1 cellular context compared by ENCODE assay signal in genomic region chr22:31399211-31400022, GRCh38.
A peak's percentile ranks its signal among the peaks of the same experiment; 100 is the strongest.
TF ChIP-seq lines count a peak whose summit lies in the region.

DRG1 (plus strand) TSS chr22:31399604; CDS start chr22:31399684, 80 bp downstream.

TF ChIP-seq in K562, 482 proteins besides CTCF, POLR2A, EP300 and RAD21 (continued from another document and continues in another):
- TF ChIP-seq ZKSCAN1 (IDR thresholded peaks at IDR 0.05; ENCODE audit: low read depth, low read length) = no peak
- peak; percentile 95 for TF ChIP-seq PHF8 (IDR thresholded peaks at IDR 0.05; ENCODE audit: borderline replicate concordance, low read length)
- no peak for TF ChIP-seq ZNF224 (CRISPR knock-in tag; IDR thresholded peaks at IDR 0.05)
- TF ChIP-seq ZNF592 (IDR thresholded peaks at IDR 0.05) = 0 out of 2 replicates have a peak, but pooled peaks have one; percentile 18
- no peak for TF ChIP-seq BRD9 (IDR thresholded peaks at IDR 0.05; ENCODE audit: low read depth, partially characterized antibody)
- no peak for TF ChIP-seq ARID4B (CRISPR knock-in tag; IDR thresholded peaks at IDR 0.05)
- TF ChIP-seq VEZF1 (CRISPR knock-in tag; IDR thresholded peaks at IDR 0.05) = peak; percentile 86
- no peak for TF ChIP-seq ZNF3 (CRISPR knock-in tag; IDR thresholded peaks at IDR 0.05)
- TF ChIP-seq CREB1 (IDR thresholded peaks at IDR 0.05) = peak; percentile 53
- TF ChIP-seq CREB1 (CRISPR knock-in tag; IDR thresholded peaks at IDR 0.05) = peak; percentile 60; the same call in 1 of the 2 replicates
- TF ChIP-seq ZNF696 (CRISPR knock-in tag; conservative IDR thresholded peaks at IDR 0.05) = no peak
- no peak for TF ChIP-seq CHAMP1 (IDR thresholded peaks at IDR 0.05)
- no peak for TF ChIP-seq HMBOX1 (IDR thresholded peaks at IDR 0.05)
- TF ChIP-seq THRAP3 (IDR thresholded peaks at IDR 0.05; ENCODE audit: borderline replicate concordance) = no peak
- peak; percentile 42; the same call in 1 of the 2 replicates for TF ChIP-seq CREM (IDR thresholded peaks at IDR 0.05; ENCODE audit: low read depth)
- no peak for TF ChIP-seq ZNF512 (tag; IDR thresholded peaks at IDR 0.05)
- TF ChIP-seq MLLT1 (IDR thresholded peaks at IDR 0.05) = no peak; a peak in 1 of 4 replicates
- TF ChIP-seq ZSCAN29 (IDR thresholded peaks at IDR 0.05) = no peak
- TF ChIP-seq ZNF609 (CRISPR knock-in tag; IDR thresholded peaks at IDR 0.05; ENCODE audit: borderline replicate concordance) = no peak
- TF ChIP-seq TSC22D4 (tag; IDR thresholded peaks at IDR 0.05) = no peak
- TF ChIP-seq MAZ (CRISPR knock-in tag; conservative IDR thresholded peaks at IDR 0.05 in 1 of 2, IDR thresholded peaks at IDR 0.05 in 1 of 2) = peak; percentile 74 to 80; a peak in 3 of 4 replicates
- TF ChIP-seq JUN (IDR thresholded peaks at IDR 0.05; ENCODE audit: borderline replicate concordance, low read depth, low read length) = no peak
- TF ChIP-seq JUN (CRISPR knock-in tag; IDR thresholded peaks at IDR 0.05; ENCODE audit: borderline replicate concordance) = no peak
- no peak for TF ChIP-seq FOXJ3 (CRISPR knock-in tag; IDR thresholded peaks at IDR 0.05)
- TF ChIP-seq HMGXB4 (CRISPR knock-in tag; IDR thresholded peaks at IDR 0.05) = no peak
- no peak for TF ChIP-seq FOXO4 (CRISPR knock-in tag; IDR thresholded peaks at IDR 0.05)
